11 cellular contexts compared by ENCODE assay signal in genomic region chr12:110669193-110669502, GRCh38. TPM values are rescaled to one million over a fixed set of nuclear protein-coding genes. Genes with fewer than 3 reads are reported as not detected.
DNase-seq lines count a peak whose midpoint lies in the region; ATAC-seq and TF ChIP-seq lines count a peak whose summit lies in the region.
"Had no signal": no experiment of that assay in that cellular context is flagged by ENCODE, and none has a peak within 500 bp of the region (broad histone marks: within the 10 kb centered on the region; RNA-seq: fewer than 3 reads in every experiment).

No MANE protein-coding gene starts in this region.

- intact Hi-C loops in mammary epithelial cell (cut with micrococcal nuclease) = no loop called here
- intact Hi-C loops in left ventricle myocardium superior (cut with micrococcal nuclease) = no loop called here

- H3K9me3 ChIP-seq in mammary epithelial cell (replicated peaks; ENCODE audit: insufficient read depth, low read length) = no peaks in the 10 kb centered on the region
- H3K9me3 ChIP-seq: testis had no signal

- H3K36me3 Mint-ChIP-seq in activated naive CD4-positive, alpha-beta T cell treated with anti-CD3 and anti-CD28 coated beads, Interleukin-2, amount 10 ng/mL, durations not matched to agents 7 days and 5 days = peaks cover 65% of the 10 kb centered on the region
- peaks cover 32% of the 10 kb centered on the region for H3K36me3 Mint-ChIP-seq in T-cell
- H3K36me3 Mint-ChIP-seq in stimulated activated memory B cell treated with anti-CD40 and anti-IgM and Interleukin-4, amounts not matched to agents 10 μg/mL and 1 μg/mL and 100 μg/mL, for 72 hours = peaks cover 83% of the 10 kb centered on the region

- no peak overlapping the region for H3K4me2 ChIP-seq in mammary epithelial cell (ENCODE audit: insufficient read depth, low read depth, low read length)

- BruUV-seq in mammary epithelial cell (replicated peaks; lab: Mats Ljungman, UMichigan) = no TSS peak

- no peak overlapping the region for H3K9ac ChIP-seq in mammary epithelial cell (ENCODE audit: insufficient read depth, low read length)

- no peak for DNase-seq in activated naive CD4-positive, alpha-beta T cell treated with anti-CD3 and anti-CD28 coated beads, Interleukin-2, amount 10 ng/mL, durations not matched to agents 7 days and 5 days
- no peak for DNase-seq in activated naive CD4-positive, alpha-beta T cell (lab: John Stamatoyannopoulos, UW)
- DNase-seq in T-cell = no peak
- DNase-seq in DMS79 treated with DMSO at 0.1 percent for 48 hours (lab: John Stamatoyannopoulos, UW) = no peak
- no peak for DNase-seq in mammary epithelial cell
- DNase-seq in left ventricle myocardium superior = no peak
- DNase-seq: hippocampal formation, NCI-H2107, testis had no signal

- peaks cover 41% of the 10 kb centered on the region for H3K4me1 Mint-ChIP-seq in activated naive CD4-positive, alpha-beta T cell treated with anti-CD3 and anti-CD28 coated beads, Interleukin-2, amount 10 ng/mL, durations not matched to agents 7 days and 5 days
- peaks cover 22 to 40% (median 22%) of the 10 kb centered on the region in 3 donors for H3K4me1 Mint-ChIP-seq in T-cell
- H3K4me1 Mint-ChIP-seq in stimulated activated memory B cell treated with anti-CD40 and anti-IgM and Interleukin-4, amounts not matched to agents 10 μg/mL and 1 μg/mL and 100 μg/mL, for 72 hours = peaks cover 94% of the 10 kb centered on the region

- no peak overlapping the region for H2AFZ ChIP-seq in mammary epithelial cell (ENCODE audit: low read depth, low read length)

- H4K20me1 ChIP-seq in mammary epithelial cell (ENCODE audit: insufficient read depth, low read length) = no peaks in the 10 kb centered on the region

- peaks cover 25% of the 10 kb centered on the region for H3K9me3 Mint-ChIP-seq in activated naive CD4-positive, alpha-beta T cell treated with anti-CD3 and anti-CD28 coated beads, Interleukin-2, amount 10 ng/mL, durations not matched to agents 7 days and 5 days
- peaks cover 0 to 17% (median 12%) of the 10 kb centered on the region in 3 donors for H3K9me3 Mint-ChIP-seq in T-cell
- H3K9me3 Mint-ChIP-seq in stimulated activated memory B cell treated with anti-CD40 and anti-IgM and Interleukin-4, amounts not matched to agents 10 μg/mL and 1 μg/mL and 100 μg/mL, for 72 hours = no peaks in the 10 kb centered on the region

- no peak overlapping the region for H3K4me3 Mint-ChIP-seq in activated naive CD4-positive, alpha-beta T cell treated with anti-CD3 and anti-CD28 coated beads, Interleukin-2, amount 10 ng/mL, durations not matched to agents 7 days and 5 days
- H3K4me3 Mint-ChIP-seq in T-cell = peak overlapping the region in 2 of 3 donors; percentile 4 to 58
- H3K4me3 Mint-ChIP-seq in stimulated activated memory B cell treated with anti-CD40 and anti-IgM and Interleukin-4, amounts not matched to agents 10 μg/mL and 1 μg/mL and 100 μg/mL, for 72 hours = peak overlapping the region; percentile 82

- ATAC-seq in HG02678 (IDR thresholded peaks at IDR 0.05; ENCODE audit: unreplicated experiment) (peak; percentile 26), T-cell (replicated peaks in 1 of 4) (peak in 2 of 4 experiments; percentile 35 to 40), left ventricle myocardium superior (no peak)
- peak; percentile 78 for ATAC-seq in stimulated activated memory B cell treated with anti-CD40 and anti-IgM and Interleukin-4, amounts not matched to agents 10 μg/mL and 1 μg/mL and 100 μg/mL, for 72 hours

- no peaks in the 10 kb centered on the region for H3K4me1 ChIP-seq in mammary epithelial cell (ENCODE audit: insufficient read depth, low read length)
- H3K4me1 ChIP-seq: testis had no signal

- no peak for TF ChIP-seq CTCF in mammary epithelial cell (conservative IDR thresholded peaks at IDR 0.05 in 1 of 2, IDR thresholded peaks at IDR 0.05 in 1 of 2; ENCODE audit: extremely low read depth in 1 of 2, insufficient read depth in 1 of 2, low read depth in 1 of 2, low read length in 2 of 2)

- peaks cover 5% of the 10 kb centered on the region for H3K27me3 Mint-ChIP-seq in activated naive CD4-positive, alpha-beta T cell treated with anti-CD3 and anti-CD28 coated beads, Interleukin-2, amount 10 ng/mL, durations not matched to agents 7 days and 5 days
- H3K27me3 Mint-ChIP-seq in T-cell = no peaks in the 10 kb centered on the region
- H3K27me3 Mint-ChIP-seq in stimulated activated memory B cell treated with anti-CD40 and anti-IgM and Interleukin-4, amounts not matched to agents 10 μg/mL and 1 μg/mL and 100 μg/mL, for 72 hours = no peaks in the 10 kb centered on the region

- no peak overlapping the region for H3K27ac ChIP-seq in mammary epithelial cell (ENCODE audit: insufficient read depth, low read depth, low read length)
- H3K27ac ChIP-seq: testis had no signal

- CTCF ChIA-PET in activated naive CD4-positive, alpha-beta T cell treated with anti-CD3 and anti-CD28 coated beads, Interleukin-2, amount 10 ng/mL, durations not matched to agents 7 days and 5 days (lab: Charles Lee) = no interaction called here
- CTCF ChIA-PET in T-cell (lab: Charles Lee) (no interaction called here), mammary epithelial cell (lab: Charles Lee; ENCODE audit: low non-redundant PET) (no interaction called here)

- in situ Hi-C loops in mammary epithelial cell (cut with MboI; ENCODE audit: low sequenced_read_pairs in 2 of 2) = no loop called here

- H3K27me3 ChIP-seq in mammary epithelial cell (ENCODE audit: insufficient read depth, low read length) = no peaks in the 10 kb centered on the region
- H3K27me3 ChIP-seq: testis had no signal

- no peak overlapping the region for H3K4me3 ChIP-seq in mammary epithelial cell (replicated peaks in 1 of 3; ENCODE audit: insufficient read depth in 1 of 3, low read depth in 2 of 3, low read length in 3 of 3)
- H3K4me3 ChIP-seq: testis had no signal

- WGBS in mammary epithelial cell (ENCODE audit: low coverage, missing lambda C conversion rate) = 0% methylated on average over 2 of the region's 5 CpGs

- POLR2A ChIA-PET in T-cell (lab: Charles Lee) = no interaction called here

- dilution Hi-C loops in mammary epithelial cell (cut with HindIII; ENCODE audit: low sequenced_read_pairs) = no loop called here

- H3K79me2 ChIP-seq in mammary epithelial cell (ENCODE audit: insufficient read depth, low read length) = no peaks in the 10 kb centered on the region

- peak overlapping the region; percentile 74 for H3K27ac Mint-ChIP-seq in activated naive CD4-positive, alpha-beta T cell treated with anti-CD3 and anti-CD28 coated beads, Interleukin-2, amount 10 ng/mL, durations not matched to agents 7 days and 5 days
- H3K27ac Mint-ChIP-seq in T-cell = peak overlapping the region; percentile 68 to 87
- H3K27ac Mint-ChIP-seq in stimulated activated memory B cell treated with anti-CD40 and anti-IgM and Interleukin-4, amounts not matched to agents 10 μg/mL and 1 μg/mL and 100 μg/mL, for 72 hours = peak overlapping the region; percentile 89

- H3K36me3 ChIP-seq in mammary epithelial cell (ENCODE audit: insufficient read depth, low read length) = no peaks in the 10 kb centered on the region

RNA-seq across cellular contexts. Expression of gene HVCN1, which starts 19.8 kb away (rescaled TPM):
- total RNA-seq in T-cell = 10 to 100 TPM in 3 of 5 donors, 1 to 10 TPM in 2; 5.6 to 18.7 (median 14.2) TPM
- total RNA-seq in mammary epithelial cell = under 1 TPM in 1 of 2 donors, not detected in 1; 0.33 TPM
- not detected for polyA plus RNA-seq in mammary epithelial cell
- polyA minus RNA-seq in mammary epithelial cell = not detected
- total RNA-seq in left ventricle myocardium superior = 10.4 TPM

RNA-seq across cellular contexts. Expression of gene TCTN1, which starts 55.2 kb away (rescaled TPM):
- total RNA-seq in T-cell = 10 to 100 TPM in 3 of 5 donors, 1 to 10 TPM in 2; 8.8 to 14.1 (median 11.5) TPM
- 10 to 100 TPM; 19.4 to 36.0 TPM for total RNA-seq in mammary epithelial cell
- 12.4 TPM for polyA plus RNA-seq in mammary epithelial cell
- 119 TPM for polyA minus RNA-seq in mammary epithelial cell
- total RNA-seq in left ventricle myocardium superior = 25.5 TPM
